In the genomic region with DNA sequence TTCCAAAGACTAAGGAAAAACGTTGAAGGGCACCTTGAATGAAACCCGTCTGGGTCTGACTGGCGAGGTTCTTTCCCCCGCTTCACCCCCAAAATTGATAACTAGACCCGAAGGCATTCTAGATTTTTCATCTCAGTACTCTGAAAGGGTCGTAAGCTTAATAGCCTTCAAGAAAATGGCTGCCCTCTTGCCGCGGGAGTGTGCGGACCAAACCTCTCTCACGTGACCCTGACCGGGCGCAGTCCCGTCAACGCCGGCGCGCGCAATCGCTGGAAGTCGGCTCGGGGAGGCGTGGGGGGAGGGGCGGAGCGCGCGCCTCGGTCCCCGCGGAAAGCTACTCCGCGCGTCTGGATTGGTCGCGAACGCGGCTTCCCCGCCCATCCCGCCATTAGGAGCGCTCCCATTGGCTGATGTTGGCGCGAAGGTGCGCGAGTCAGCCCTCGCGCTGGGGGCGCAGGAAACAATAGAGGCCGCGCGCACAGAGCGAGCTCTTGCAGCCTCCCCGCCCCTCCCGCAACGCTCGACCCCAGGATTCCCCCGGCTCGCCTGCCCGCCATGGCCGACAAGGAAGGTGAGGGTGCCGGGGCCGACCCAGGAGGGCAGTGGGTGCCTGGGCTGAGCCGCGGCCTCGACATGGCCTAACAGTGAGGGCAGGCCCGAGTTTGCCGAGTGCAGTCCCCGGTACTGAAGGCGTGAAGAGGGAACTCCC, we compare ENCODE assay signal across 8 cellular contexts. TPM values are rescaled to one million over a fixed set of nuclear protein-coding genes. Genes with fewer than 3 reads are reported as not detected.
DNase-seq lines count a peak whose midpoint lies in the region; ATAC-seq lines count a peak whose summit lies in the region.

TSS of gene RBBP4 (plus strand) at position 457 of the 709 bp plus-strand sequence. CDS start at position 556, 99 bp downstream.

- peaks cover 58 to 71% (median 71%) of the 10 kb centered on the region in 3 donors for H3K4me1 Mint-ChIP-seq in CD8-positive, alpha-beta memory T cell

- no peaks in the 10 kb centered on the region for H3K9me3 Mint-ChIP-seq in CD8-positive, alpha-beta memory T cell

- H3K27ac Mint-ChIP-seq in CD8-positive, alpha-beta memory T cell = peak within 1 kb of the TSS; percentile 96 to 100 (median 99)

- POLR2A ChIA-PET in CD8-positive, alpha-beta memory T cell (lab: Charles Lee) = interaction anchor here (0.6 to 1.7 kb wide), 11 partner anchors 9 to 1354 kb away, joined by 3 to 14 read pairs (median 5); partner anchors contain the start of genes BSDC1, RNF19B, S100PBP and SNRNP40

- peak within 1 kb of the TSS; percentile 87 to 98 (median 93) for H3K4me3 Mint-ChIP-seq in CD8-positive, alpha-beta memory T cell

- peak; percentile 97 to 99 (median 98) for DNase-seq in CD8-positive, alpha-beta memory T cell
- peak; percentile 85 for DNase-seq in HS-5 (ENCODE audit: low read depth)
- DNase-seq in NK-92 treated with Interleukin-12 subunit alpha and Interleukin-12 subunit beta, amount 100 ng/mL, for 24 hours (lab: John Stamatoyannopoulos, UW) = peak; percentile 97
- DNase-seq in activated CD8-positive, alpha-beta memory T cell treated with anti-CD3 and anti-CD28 coated beads for 24 hours = peak; percentile 99
- DNase-seq in effector CD8-positive, alpha-beta T cell (lab: John Stamatoyannopoulos, UW) = peak; percentile 97
- peak; percentile 97 for DNase-seq in medulla oblongata (ENCODE audit: extremely low spot score)
- peak; percentile 96 for DNase-seq in stimulated activated CD8-positive, alpha-beta memory T cell treated with anti-CD3 and anti-CD28 coated beads, Interleukin-12 subunit alpha, Interleukin-12 subunit beta, amount 100 ng/mL, for 1 hour (ENCODE audit: low read depth)

- ATAC-seq in GM19468 (IDR thresholded peaks at IDR 0.05; ENCODE audit: extremely low read depth, unreplicated experiment) = peak; percentile 60

- H3K4me3 ChIP-seq in CD8-positive, alpha-beta memory T cell (ENCODE audit: low read length) = peak within 1 kb of the TSS; percentile 91

- peak within 1 kb of the TSS; percentile 99 for H3K27ac ChIP-seq in CD8-positive, alpha-beta memory T cell (ENCODE audit: low read depth, low read length)

- H3K4me1 ChIP-seq in CD8-positive, alpha-beta memory T cell (ENCODE audit: insufficient read depth, low read length) = peaks cover 52% of the 10 kb centered on the region

- no peaks in the 10 kb centered on the region for H3K27me3 ChIP-seq in CD8-positive, alpha-beta memory T cell (ENCODE audit: insufficient read depth, low read length, poor library complexity, severe bottlenecking)

- peaks cover 0 to 54% (median 12%) of the 10 kb centered on the region in 3 donors for H3K36me3 Mint-ChIP-seq in CD8-positive, alpha-beta memory T cell

- H3K9me3 ChIP-seq in CD8-positive, alpha-beta memory T cell (ENCODE audit: low read length) = no peaks in the 10 kb centered on the region

- peaks cover 14% of the 10 kb centered on the region for H3K36me3 ChIP-seq in CD8-positive, alpha-beta memory T cell (ENCODE audit: insufficient read depth, low read length)

- H3K27me3 Mint-ChIP-seq in CD8-positive, alpha-beta memory T cell = peaks cover 0 to 7% of the 10 kb centered on the region in 2 donors

- CTCF ChIA-PET in CD8-positive, alpha-beta memory T cell (lab: Charles Lee) = interaction anchor here (1.2 to 1.4 kb wide), 2 partner anchors 9 to 61 kb away, joined by 3 to 4 read pairs; no protein-coding TSS in a partner anchor

RNA-seq across cellular contexts. Expression of gene RBBP4, which starts in this region (rescaled TPM):
- 100 to 1,000 TPM; 289 to 301 TPM for total RNA-seq in CD8-positive, alpha-beta memory T cell
- polyA plus RNA-seq in CD8-positive, alpha-beta memory T cell = 241 TPM

Comparison
In these comparisons a context has a peak if more than half of its experiments do, and no peak if none do; other contexts are left out.
1. Peak in every context shown above with its lines: DNase-seq, ATAC-seq, H3K4me3 ChIP-seq and H3K27ac ChIP-seq.